ENCODE assay signal across 18 cellular contexts in the genomic region with DNA sequence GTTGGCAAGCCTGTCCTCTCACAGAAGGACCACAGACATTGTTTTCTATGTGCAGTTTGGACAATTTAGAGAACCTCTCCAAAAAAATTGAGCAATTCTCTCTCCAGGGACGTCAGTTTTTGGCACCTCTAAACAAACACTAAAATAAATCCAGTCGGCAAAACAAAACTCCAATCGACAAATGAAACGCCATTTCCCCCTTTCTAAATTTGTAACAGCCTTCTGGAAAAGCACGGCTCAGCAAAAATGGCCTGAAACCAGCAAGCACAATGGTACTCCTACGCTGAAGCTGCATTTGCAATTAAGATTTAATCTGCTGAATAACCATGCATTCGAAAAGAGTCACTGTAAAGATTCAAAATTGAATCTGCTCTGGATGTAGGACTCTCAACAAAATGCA.
DNase-seq lines count a peak whose midpoint lies in the region; ATAC-seq and TF ChIP-seq lines count a peak whose summit lies in the region.
"Had no signal": no experiment of that assay in that cellular context is flagged by ENCODE, and none has a peak within 500 bp of the region (broad histone marks: within the 10 kb centered on the region; RNA-seq: fewer than 3 reads in every experiment).

No MANE protein-coding gene starts in this region.

- no peak overlapping the region for H3K9ac ChIP-seq in SK-N-SH

- CTCF ChIA-PET in SK-N-SH (lab: Yijun Ruan, JAX) = interaction anchor here (1.2 to 5.2 kb wide), 3 partner anchors 25 to 293 kb away, joined by 3 to 26 read pairs (median 5); no protein-coding TSS in a partner anchor
- CTCF ChIA-PET in activated CD8-positive, alpha-beta T cell treated with anti-CD3 and anti-CD28 coated beads, Interleukin-2, amount 10 ng/mL, durations not matched to agents 7 days and 5 days (lab: Charles Lee) = interaction anchor here (1.0 to 1.5 kb wide), 2 partner anchors 10 to 12 kb away, joined by 3 to 5 read pairs; no protein-coding TSS in a partner anchor

- H3K27ac ChIP-seq in SK-N-SH (ENCODE audit: low read depth in 2 of 2, low read length in 1 of 2) (peak overlapping the region; percentile 36 to 49; a peak in 3 of 4 replicates), gastroesophageal sphincter (no peak overlapping the region), substantia nigra (ENCODE audit: low read depth, low read length, poor library complexity, severe bottlenecking) (peak overlapping the region; percentile 42)
- no peak overlapping the region for H3K27ac ChIP-seq in effector memory CD4-positive, alpha-beta T cell (ENCODE audit: insufficient read depth, low read length, poor library complexity, severe bottlenecking)
- H3K27ac ChIP-seq: 22Rv1 had no signal

- peaks cover 5 to 7% of the 10 kb centered on the region in 2 experiments; a peak in 2 of 4 replicates for H3K4me1 ChIP-seq in SK-N-SH (ENCODE audit: control insufficient read depth in 1 of 2, insufficient read depth in 2 of 2, low read depth in 1 of 2, low read length in 1 of 2)
- no peaks in the 10 kb centered on the region for H3K4me1 ChIP-seq in gastroesophageal sphincter
- no peaks in the 10 kb centered on the region for H3K4me1 ChIP-seq in effector memory CD4-positive, alpha-beta T cell (ENCODE audit: control insufficient read depth, insufficient read depth, low read length, poor library complexity, severe bottlenecking)

- H3K9me3 ChIP-seq in SK-N-SH (no peaks in the 10 kb centered on the region), gastroesophageal sphincter (no peaks in the 10 kb centered on the region)
- H3K9me3 ChIP-seq in effector memory CD4-positive, alpha-beta T cell (ENCODE audit: control insufficient read depth, low read length) = no peaks in the 10 kb centered on the region

- WGBS in SK-N-SH (ENCODE audit: low lambda C conversion rate) = 39% methylated on average over 7 of the region's 7 CpGs
- WGBS in gastroesophageal sphincter (ENCODE audit: low coverage in 1 of 2), 2 donors = 50 to 60% methylated on average over 1 to 5 of the region's 7 CpGs

- H3K4me3 ChIP-seq in SK-N-SH (ENCODE audit: low read depth in 2 of 2, low read length in 1 of 2) (no peak overlapping the region), gastroesophageal sphincter (no peak overlapping the region)
- no peak overlapping the region for H3K4me3 ChIP-seq in effector memory CD4-positive, alpha-beta T cell (ENCODE audit: insufficient read depth, low read depth, low read length, poor library complexity, severe bottlenecking)

- DNase-seq in SK-N-SH (peak; percentile 28), substantia nigra (lab: John Stamatoyannopoulos, UW) (peak in 3 of 49 donors; percentile 9 to 30 (median 9)), NCI-H2227 treated with DMSO at 0.1 percent for 48 hours (lab: John Stamatoyannopoulos, UW) (no peak)
- DNase-seq in activated CD8-positive, alpha-beta T cell treated with anti-CD3 and anti-CD28 coated beads, Interleukin-2, amount 10 ng/mL, durations not matched to agents 7 days and 5 days = no peak
- no peak for DNase-seq in stimulated activated CD4-positive, alpha-beta T cell treated with anti-CD3 and anti-CD28 coated beads, Interleukin-4, amount 100 ng/mL, for 1 hour
- no peak for DNase-seq in effector memory CD4-positive, alpha-beta T cell
- DNase-seq: activated effector memory CD4-positive, alpha-beta T cell treated with Interleukin-2 at 50 U/mL for 16 hours; GOT3; hippocampal formation; NCI-H1694; NCI-H524 treated with DMSO at 0.1 percent for 48 hours; retina; stimulated activated CD4-positive, alpha-beta T cell treated with anti-CD3 and anti-CD28 coated beads, Interleukin-4, amount 100 ng/mL, for 24 hours had no signal

- H3K4me1 Mint-ChIP-seq in activated CD8-positive, alpha-beta T cell treated with anti-CD3 and anti-CD28 coated beads, Interleukin-2, amount 10 ng/mL, durations not matched to agents 7 days and 5 days (ENCODE audit: low read depth) = peaks cover 3% of the 10 kb centered on the region

- POLR2A ChIA-PET in SK-N-SH (lab: Yijun Ruan, JAX) = no interaction called here
- POLR2A ChIA-PET in activated CD8-positive, alpha-beta T cell treated with anti-CD3 and anti-CD28 coated beads, Interleukin-2, amount 10 ng/mL, durations not matched to agents 7 days and 5 days (lab: Charles Lee) = no interaction called here

- H2AFZ ChIP-seq in SK-N-SH (ENCODE audit: low read depth) = no peak overlapping the region

- no peaks in the 10 kb centered on the region for H3K27me3 ChIP-seq in SK-N-SH (ENCODE audit: insufficient read depth)
- no peaks in the 10 kb centered on the region for H3K27me3 ChIP-seq in gastroesophageal sphincter
- no peaks in the 10 kb centered on the region for H3K27me3 ChIP-seq in effector memory CD4-positive, alpha-beta T cell (replicated peaks; ENCODE audit: control insufficient read depth, insufficient read depth, low read length, poor library complexity, severe bottlenecking)

- peaks cover 6% of the 10 kb centered on the region for H3F3A ChIP-seq in SK-N-SH (replicated peaks; ENCODE audit: insufficient read depth)

- no peaks in the 10 kb centered on the region for H4K20me1 ChIP-seq in SK-N-SH (ENCODE audit: insufficient read depth)

- H3K27me3 Mint-ChIP-seq in activated CD8-positive, alpha-beta T cell treated with anti-CD3 and anti-CD28 coated beads, Interleukin-2, amount 10 ng/mL, durations not matched to agents 7 days and 5 days (ENCODE audit: low read depth) = no peaks in the 10 kb centered on the region
- H3K27me3 Mint-ChIP-seq: natural killer cell treated with Interleukin-12 subunit alpha and Interleukin-12 subunit beta and Interleukin-15 and Interleukin-18, amount 100 ng/mL, for 72 hours had no signal

- TF ChIP-seq RAD21 in SK-N-SH (IDR thresholded peaks at IDR 0.05; ENCODE audit: low read length) = peak; percentile 22; the same call in 1 of the 2 replicates

- no peak overlapping the region for H3K4me2 ChIP-seq in SK-N-SH

- H3K79me2 ChIP-seq in SK-N-SH (ENCODE audit: insufficient read depth) = peaks cover 54% of the 10 kb centered on the region

- H3K9me2 ChIP-seq in SK-N-SH = no peaks in the 10 kb centered on the region

- H3K36me3 Mint-ChIP-seq in activated CD8-positive, alpha-beta T cell treated with anti-CD3 and anti-CD28 coated beads, Interleukin-2, amount 10 ng/mL, durations not matched to agents 7 days and 5 days (ENCODE audit: low read depth) = peaks cover 19% of the 10 kb centered on the region

- H3K4me3 Mint-ChIP-seq in activated CD8-positive, alpha-beta T cell treated with anti-CD3 and anti-CD28 coated beads, Interleukin-2, amount 10 ng/mL, durations not matched to agents 7 days and 5 days = no peak overlapping the region
- H3K4me3 Mint-ChIP-seq: natural killer cell treated with Interleukin-12 subunit alpha and Interleukin-12 subunit beta and Interleukin-15 and Interleukin-18, amount 100 ng/mL, for 72 hours; T-helper 2 cell treated with Interferon-gamma antibody and Interleukin-4, amounts not matched to agents 5 μg/mL and 100 μg/mL, for 36 hours had no signal

- TF ChIP-seq POLR2A in gastroesophageal sphincter (IDR thresholded peaks at IDR 0.05) = no peak

- TF ChIP-seq EP300 in SK-N-SH (IDR thresholded peaks at IDR 0.05; ENCODE audit: borderline replicate concordance in 1 of 2, low read depth in 1 of 2, low read length in 1 of 2) (no peak), gastroesophageal sphincter (IDR thresholded peaks at IDR 0.05) (no peak)

- no peaks in the 10 kb centered on the region for H3K9me3 Mint-ChIP-seq in activated CD8-positive, alpha-beta T cell treated with anti-CD3 and anti-CD28 coated beads, Interleukin-2, amount 10 ng/mL, durations not matched to agents 7 days and 5 days (ENCODE audit: insufficient read depth)
- H3K9me3 Mint-ChIP-seq: T-helper 2 cell treated with Interferon-gamma antibody and Interleukin-4, amounts not matched to agents 5 μg/mL and 100 μg/mL, for 36 hours had no signal

- no peak for TF ChIP-seq CTCF in SK-N-SH (IDR thresholded peaks at IDR 0.05)
- TF ChIP-seq CTCF in gastroesophageal sphincter (IDR thresholded peaks at IDR 0.05) = no peak

- peak overlapping the region; percentile 39 for H3K27ac Mint-ChIP-seq in activated CD8-positive, alpha-beta T cell treated with anti-CD3 and anti-CD28 coated beads, Interleukin-2, amount 10 ng/mL, durations not matched to agents 7 days and 5 days
- H3K27ac Mint-ChIP-seq: T-helper 2 cell treated with Interferon-gamma antibody and Interleukin-4, amounts not matched to agents 5 μg/mL and 100 μg/mL, for 36 hours had no signal

- H3K36me3 ChIP-seq in SK-N-SH (replicated peaks in 1 of 2; ENCODE audit: control insufficient read depth in 1 of 2, insufficient read depth in 2 of 2, low read length in 1 of 2) (peaks cover 5 to 27% of the 10 kb centered on the region in 2 experiments), gastroesophageal sphincter (no peaks in the 10 kb centered on the region)
- H3K36me3 ChIP-seq in effector memory CD4-positive, alpha-beta T cell (ENCODE audit: control insufficient read depth, insufficient read depth, low read length) = peaks cover 24% of the 10 kb centered on the region

- ATAC-seq in SK-N-SH treated with all-trans-retinoic acid at 6 μM for 48 hours = no peak
- ATAC-seq in activated CD8-positive, alpha-beta T cell treated with anti-CD3 and anti-CD28 coated beads, Interleukin-2, amount 10 ng/mL, durations not matched to agents 7 days and 5 days = no peak
- peak; percentile 57 for ATAC-seq in gastroesophageal sphincter
- ATAC-seq: natural killer cell treated with Interleukin-12 subunit alpha and Interleukin-12 subunit beta and Interleukin-15 and Interleukin-18, amount 100 ng/mL, for 72 hours had no signal

TF ChIP-seq in SK-N-SH, 30 proteins besides CTCF, POLR2A, EP300 and RAD21 (continues in another document):
- TF ChIP-seq TCF12 (IDR thresholded peaks at IDR 0.05) = no peak
- TF ChIP-seq CHD2 (IDR thresholded peaks at IDR 0.05; ENCODE audit: low read length, partially characterized antibody) = no peak
- no peak for TF ChIP-seq JUND (IDR thresholded peaks at IDR 0.05)
- TF ChIP-seq FOSL2 (IDR thresholded peaks at IDR 0.05; ENCODE audit: borderline replicate concordance, low read depth) = no peak
- TF ChIP-seq MXI1 (IDR thresholded peaks at IDR 0.05; ENCODE audit: low read depth, low read length) = no peak
- no peak for TF ChIP-seq ELF1 (IDR thresholded peaks at IDR 0.05)
- TF ChIP-seq SMC3 (IDR thresholded peaks at IDR 0.05; ENCODE audit: low read depth, low read length) = no peak
- TF ChIP-seq RCOR1 (IDR thresholded peaks at IDR 0.05; ENCODE audit: low read length) = peak; percentile 35; the same call in 1 of the 2 replicates

TF ChIP-seq in SK-N-SH treated with all-trans-retinoic acid at 6 μM for 48 hours, 23 proteins besides CTCF, POLR2A, EP300 and RAD21 (continues in another document):
- TF ChIP-seq ZFP3 (CRISPR knock-in tag; IDR thresholded peaks at IDR 0.05) = no peak
- TF ChIP-seq, protein P1, sequence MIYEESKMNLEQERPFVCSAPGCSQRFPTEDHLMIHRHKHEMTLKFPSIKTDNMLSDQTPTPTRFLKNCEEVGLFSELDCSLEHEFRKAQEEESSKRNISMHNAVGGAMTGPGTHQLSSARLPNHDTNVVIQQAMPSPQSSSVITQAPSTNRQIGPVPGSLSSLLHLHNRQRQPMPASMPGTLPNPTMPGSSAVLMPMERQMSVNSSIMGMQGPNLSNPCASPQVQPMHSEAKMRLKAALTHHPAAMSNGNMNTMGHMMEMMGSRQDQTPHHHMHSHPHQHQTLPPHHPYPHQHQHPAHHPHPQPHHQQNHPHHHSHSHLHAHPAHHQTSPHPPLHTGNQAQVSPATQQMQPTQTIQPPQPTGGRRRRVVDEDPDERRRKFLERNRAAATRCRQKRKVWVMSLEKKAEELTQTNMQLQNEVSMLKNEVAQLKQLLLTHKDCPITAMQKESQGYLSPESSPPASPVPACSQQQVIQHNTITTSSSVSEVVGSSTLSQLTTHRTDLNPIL (CRISPR knock-in tag; IDR thresholded peaks at IDR 0.05; ENCODE audit: low read depth) = no peak

Comparison
In these comparisons a context has a peak if more than half of its experiments do, and no peak if none do; other contexts are left out.
1. H3K27ac ChIP-seq: peak in SK-N-SH (2 of 2) and substantia nigra (single experiment); none in gastroesophageal sphincter (0 of 4) and effector memory CD4-positive, alpha-beta T cell (single experiment).